ENCODE assay signal across 8 cellular contexts in the genomic region with DNA sequence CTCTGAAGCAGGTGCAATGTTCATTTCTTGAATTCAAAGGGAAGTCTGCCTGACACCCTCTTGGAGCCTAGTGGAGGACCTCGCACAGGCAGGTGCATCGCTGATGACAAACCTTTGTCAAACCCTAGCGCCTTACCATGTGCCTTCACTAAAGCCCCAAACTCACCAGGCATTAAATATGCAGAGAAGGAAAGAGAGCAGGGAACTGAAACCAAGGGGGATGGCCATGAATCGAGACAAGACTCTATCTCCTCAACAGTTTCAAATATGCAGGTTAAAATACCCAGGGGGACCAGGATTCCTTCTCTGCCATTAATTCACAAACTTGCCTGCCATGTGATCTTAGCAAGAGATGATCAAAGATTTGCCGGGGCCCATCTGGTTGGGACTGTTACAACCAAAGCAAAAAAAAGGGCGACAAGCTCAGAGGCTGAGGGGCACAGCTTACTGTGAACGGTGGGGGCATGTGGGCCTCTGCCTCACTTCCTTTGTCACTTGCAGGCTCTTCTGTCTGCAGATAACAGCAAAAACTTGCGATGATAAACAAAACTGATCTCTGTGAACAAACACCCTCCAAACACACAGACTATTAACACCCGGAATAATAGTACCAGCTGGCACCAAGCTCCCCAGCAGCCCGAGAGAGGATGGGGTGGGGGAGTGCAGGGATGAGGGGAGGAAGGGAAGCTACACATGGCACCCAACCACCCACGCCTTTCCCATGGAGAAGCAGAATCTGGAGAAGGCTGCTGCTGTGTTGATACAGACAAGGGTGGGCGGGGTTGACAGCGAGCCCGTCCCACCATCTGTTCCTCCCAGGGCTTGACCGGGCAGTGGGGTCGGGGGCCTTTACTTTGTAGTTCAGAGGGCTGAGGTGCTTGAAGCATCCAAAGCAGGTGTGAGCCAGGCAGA. TPM values are rescaled to one million over a fixed set of nuclear protein-coding genes. Genes with fewer than 3 reads are reported as not detected.
A peak's percentile ranks its signal among the peaks of the same experiment; 100 is the strongest.
DNase-seq lines count a peak whose midpoint lies in the region; ATAC-seq and TF ChIP-seq lines count a peak whose summit lies in the region.

No MANE protein-coding gene starts in this region.

- H3K4me3 Mint-ChIP-seq in WTC11: no peak overlapping the region
- H3K4me3 Mint-ChIP-seq in memory B cell: peak overlapping the region; percentile 57

- peak; percentile 70 for DNase-seq in DMS53 treated with DMSO at 0.1 percent for 48 hours (lab: John Stamatoyannopoulos, UW; ENCODE audit: unreplicated experiment)
- no peak for DNase-seq in WTC11 (ENCODE audit: low spot score)
- DNase-seq in memory B cell (ENCODE audit: low spot score in 2 of 2): peak; percentile 40 to 63
- no peak for DNase-seq in DMS114 treated with DMSO at 0.1 percent for 48 hours (lab: John Stamatoyannopoulos, UW; ENCODE audit: unreplicated experiment)
- DNase-seq in NCI-H2227 treated with DMSO at 0.1 percent for 48 hours (lab: John Stamatoyannopoulos, UW): no peak
- DNase-seq in RKO (ENCODE audit: low spot score): no peak

- H3K9me3 Mint-ChIP-seq in WTC11 (peaks cover 18% of the 10 kb centered on the region), memory B cell (no peaks in the 10 kb centered on the region)

- peak; percentile 61 for ATAC-seq in GM19328 (IDR thresholded peaks at IDR 0.05; ENCODE audit: unreplicated experiment)
- peak; percentile 54 for ATAC-seq in HG03175 (IDR thresholded peaks at IDR 0.05; ENCODE audit: unreplicated experiment)
- no peak for ATAC-seq in WTC11
- peak; percentile 87 for ATAC-seq in memory B cell (ENCODE audit: low read depth)

- CTCF ChIA-PET in WTC11 (lab: Charles Lee): no interaction called here

- H3K27me3 Mint-ChIP-seq in WTC11 (ENCODE audit: low read depth): peaks cover 3% of the 10 kb centered on the region; the same call in 1 of the 2 replicates
- H3K27me3 Mint-ChIP-seq in memory B cell: no peaks in the 10 kb centered on the region

- TF ChIP-seq CTCF in WTC11 (IDR thresholded peaks at IDR 0.05): no peak

- peaks cover 8% of the 10 kb centered on the region for H3K4me1 Mint-ChIP-seq in WTC11
- H3K4me1 Mint-ChIP-seq in memory B cell: peaks cover 55% of the 10 kb centered on the region

- POLR2A ChIA-PET in WTC11 (lab: Charles Lee): no interaction called here

- H3K27ac Mint-ChIP-seq in WTC11: peak overlapping the region; percentile 27; the same call in 1 of the 2 replicates
- H3K27ac Mint-ChIP-seq in memory B cell: peak overlapping the region; percentile 82

- H3K36me3 Mint-ChIP-seq in WTC11: peaks cover 67% of the 10 kb centered on the region
- H3K36me3 Mint-ChIP-seq in memory B cell: peaks cover 27% of the 10 kb centered on the region

TF ChIP-seq in WTC11, 78 proteins besides CTCF, POLR2A, EP300 and RAD21:
- no peak for TF ChIP-seq PRRX2 (CRISPR knock-in tag; IDR thresholded peaks at IDR 0.05)
- TF ChIP-seq, protein P1, sequence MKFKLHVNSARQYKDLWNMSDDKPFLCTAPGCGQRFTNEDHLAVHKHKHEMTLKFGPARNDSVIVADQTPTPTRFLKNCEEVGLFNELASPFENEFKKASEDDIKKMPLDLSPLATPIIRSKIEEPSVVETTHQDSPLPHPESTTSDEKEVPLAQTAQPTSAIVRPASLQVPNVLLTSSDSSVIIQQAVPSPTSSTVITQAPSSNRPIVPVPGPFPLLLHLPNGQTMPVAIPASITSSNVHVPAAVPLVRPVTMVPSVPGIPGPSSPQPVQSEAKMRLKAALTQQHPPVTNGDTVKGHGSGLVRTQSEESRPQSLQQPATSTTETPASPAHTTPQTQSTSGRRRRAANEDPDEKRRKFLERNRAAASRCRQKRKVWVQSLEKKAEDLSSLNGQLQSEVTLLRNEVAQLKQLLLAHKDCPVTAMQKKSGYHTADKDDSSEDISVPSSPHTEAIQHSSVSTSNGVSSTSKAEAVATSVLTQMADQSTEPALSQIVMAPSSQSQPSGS (CRISPR knock-in tag; IDR thresholded peaks at IDR 0.05; ENCODE audit: borderline replicate concordance, low read depth): no peak
- TF ChIP-seq CREB1 (CRISPR knock-in tag; IDR thresholded peaks at IDR 0.05): no peak
- no peak for TF ChIP-seq EMX1 (CRISPR knock-in tag; IDR thresholded peaks at IDR 0.05)
- no peak for TF ChIP-seq CBFB (CRISPR knock-in tag; IDR thresholded peaks at IDR 0.05; ENCODE audit: low read depth)
- TF ChIP-seq HMGA2 (CRISPR knock-in tag; IDR thresholded peaks at IDR 0.05): no peak
- no peak for TF ChIP-seq SMAD3 (CRISPR knock-in tag; IDR thresholded peaks at IDR 0.05; ENCODE audit: borderline replicate concordance)
- no peak for TF ChIP-seq KAT7 (CRISPR knock-in tag; IDR thresholded peaks at IDR 0.05; ENCODE audit: borderline replicate concordance)
- no peak for TF ChIP-seq NR3C1 (CRISPR knock-in tag; conservative IDR thresholded peaks at IDR 0.05; ENCODE audit: low read depth)
- TF ChIP-seq ZNF416 (CRISPR knock-in tag; IDR thresholded peaks at IDR 0.05): no peak
- TF ChIP-seq ATF6 (CRISPR knock-in tag; IDR thresholded peaks at IDR 0.05): no peak
- TF ChIP-seq NFYB (CRISPR knock-in tag; conservative IDR thresholded peaks at IDR 0.05; ENCODE audit: low read depth): no peak
- no peak for TF ChIP-seq ZNF512 (CRISPR knock-in tag; IDR thresholded peaks at IDR 0.05; ENCODE audit: borderline replicate concordance)

RNA-seq across cellular contexts. Expression of gene TMEM63A, which starts 33.9 kb away (rescaled TPM):
- total RNA-seq in WTC11 (2021): 61.1 to 91.7 TPM (median 69.3 TPM) in 3 replicates

RNA-seq across cellular contexts. Expression of gene EPHX1, which starts 38.4 kb away (rescaled TPM):
- 60.9 to 66.2 TPM (median 64.4 TPM) in 3 replicates for total RNA-seq in WTC11 (2021)

RNA-seq across cellular contexts. Expression of gene LEFTY1, which starts 40.6 kb away (rescaled TPM):
- 47.0 to 52.9 TPM (median 49.0 TPM) in 3 replicates for total RNA-seq in WTC11 (2021)

Comparison
In these comparisons a context has a peak if more than half of its experiments do, and no peak if none do; other contexts are left out.
1. DNase-seq: peak in DMS53 treated with DMSO at 0.1 percent for 48 hours (single experiment) and memory B cell (2 of 2); none in WTC11 (single experiment), DMS114 treated with DMSO at 0.1 percent for 48 hours (single experiment), NCI-H2227 treated with DMSO at 0.1 percent for 48 hours (single experiment) and RKO (single experiment).